In the genomic region with DNA sequence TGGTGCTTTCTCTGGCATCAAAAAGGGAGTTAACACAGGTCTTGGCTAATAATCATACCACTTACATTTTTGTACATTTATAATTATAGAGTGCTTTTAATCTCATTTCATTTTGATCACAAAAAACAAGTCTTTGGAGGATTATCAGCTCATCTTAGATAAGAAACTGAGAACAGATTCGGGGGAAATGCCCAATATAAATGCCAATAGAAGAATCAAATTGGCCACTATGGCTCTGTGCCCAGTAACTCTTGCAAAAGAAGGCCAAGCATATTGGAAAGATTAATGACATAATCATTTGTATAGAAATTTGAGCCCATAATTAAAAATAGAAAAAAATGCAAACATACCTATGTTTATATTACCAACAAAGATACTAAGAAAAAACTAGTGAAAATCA, we compare ENCODE assay signal across 25 cellular contexts.
"Had no signal": no experiment of that assay in that cellular context is flagged by ENCODE, and none has a peak within 500 bp of the region (broad histone marks: within the 10 kb centered on the region; RNA-seq: fewer than 3 reads in every experiment).

No MANE protein-coding gene starts in this region.

- H3K9me3 ChIP-seq: ovary, suprapubic skin, tibial artery, upper lobe of right lung had no signal

- DNase-seq: activated CD4-positive, alpha-beta T cell treated with anti-CD3 and anti-CD28 coated beads for 4 hours; activated CD4-positive, alpha-beta T cell treated with anti-CD3 and anti-CD28 coated beads, Interleukin-2, amount 50 U/mL, for 4 hours; activated naive CD4-positive, alpha-beta T cell; activated T-cell treated with anti-CD3 and anti-CD28 coated beads for 4 hours; activated T-cell treated with anti-CD3 and anti-CD28 coated beads, Interleukin-2, amount 50 U/mL, for 72 hours; anterior cingulate cortex; endodermal cell; head of caudate nucleus; hippocampal formation; left cardiac atrium; left ventricle myocardium superior; naive B cell; ovary; stimulated activated CD4-positive, alpha-beta T cell treated with anti-CD3 and anti-CD28 coated beads, Interleukin-12 subunit alpha, Interleukin-12 subunit beta, amount 100 ng/mL, for 4 hours; stimulated activated CD4-positive, alpha-beta T cell treated with anti-CD3 and anti-CD28 coated beads, Interleukin-4, amount 100 ng/mL, for 4 hours; stimulated activated naive B cell treated with anti-CD40 and anti-IgM and Interleukin-4, amounts not matched to agents 10 μg/mL and 1 μg/mL and 100 μg/mL, for 72 hours; T-helper 9 cell; tibial artery; upper lobe of right lung had no signal

- H3K4me3 ChIP-seq: ovary, skin epidermis, suprapubic skin, tibial artery, upper lobe of right lung had no signal

- H3K4me1 ChIP-seq: suprapubic skin, upper lobe of right lung had no signal

- H3K27ac ChIP-seq: ovary, skin epidermis, suprapubic skin, tibial artery, upper lobe of right lung, VCaP had no signal

- H3K27me3 ChIP-seq: ovary, suprapubic skin, tibial artery, upper lobe of right lung had no signal

- ATAC-seq: activated naive CD4-positive, alpha-beta T cell treated with anti-CD3 and anti-CD28 coated beads, Interleukin-2, amount 50 U/mL, for 72 hours; activated T-cell treated with anti-CD3 and anti-CD28 coated beads, Interleukin-2, amount 50 U/mL, for 72 hours; esophagus mucosa; left cardiac atrium; left ventricle myocardium superior; sciatic nerve; stimulated activated naive B cell treated with anti-CD40 and anti-IgM and Interleukin-4, amounts not matched to agents 10 μg/mL and 1 μg/mL and 100 μg/mL, for 72 hours; upper lobe of right lung had no signal

- H3K36me3 ChIP-seq: ovary, suprapubic skin, tibial artery, upper lobe of right lung had no signal
